2 cellular contexts compared by ENCODE assay signal in the genomic region with DNA sequence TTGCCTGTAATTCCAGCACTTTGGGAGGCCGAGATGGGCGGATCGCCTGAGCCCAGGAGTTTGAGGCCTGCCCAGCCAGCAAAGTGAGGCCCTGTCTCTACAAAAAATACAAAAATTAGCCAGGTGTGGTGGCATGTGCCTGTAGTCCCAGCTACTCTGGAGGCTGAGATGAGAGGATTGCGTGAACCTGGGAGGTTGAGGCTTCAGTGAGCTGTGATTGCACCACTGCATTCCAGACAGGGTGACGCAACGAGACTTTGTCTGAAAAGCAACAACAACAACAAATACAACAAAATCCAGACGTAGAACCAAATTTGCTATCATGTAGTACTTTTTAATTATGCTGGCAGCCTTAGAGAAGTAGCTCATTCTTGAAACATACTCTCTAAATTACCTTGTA.
A peak's percentile ranks its signal among the peaks of the same experiment; 100 is the strongest.
TF ChIP-seq lines count a peak whose summit lies in the region.

No MANE protein-coding gene starts in this region.

TF ChIP-seq in HepG2, 621 proteins besides CTCF, POLR2A, EP300 and RAD21:
- no peak for TF ChIP-seq EED (CRISPR knock-in tag; IDR thresholded peaks at IDR 0.05)
- TF ChIP-seq, protein P1, sequence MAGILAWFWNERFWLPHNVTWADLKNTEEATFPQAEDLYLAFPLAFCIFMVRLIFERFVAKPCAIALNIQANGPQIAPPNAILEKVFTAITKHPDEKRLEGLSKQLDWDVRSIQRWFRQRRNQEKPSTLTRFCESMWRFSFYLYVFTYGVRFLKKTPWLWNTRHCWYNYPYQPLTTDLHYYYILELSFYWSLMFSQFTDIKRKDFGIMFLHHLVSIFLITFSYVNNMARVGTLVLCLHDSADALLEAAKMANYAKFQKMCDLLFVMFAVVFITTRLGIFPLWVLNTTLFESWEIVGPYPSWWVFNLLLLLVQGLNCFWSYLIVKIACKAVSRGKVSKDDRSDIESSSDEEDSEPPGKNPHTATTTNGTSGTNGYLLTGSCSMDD (CRISPR knock-in tag; IDR thresholded peaks at IDR 0.05) = no peak
- TF ChIP-seq CEBPB (IDR thresholded peaks at IDR 0.05; ENCODE audit: borderline replicate concordance, low read depth, low read length) = peak; percentile 58; the same call in 1 of the 2 replicates
- TF ChIP-seq, protein P2, sequence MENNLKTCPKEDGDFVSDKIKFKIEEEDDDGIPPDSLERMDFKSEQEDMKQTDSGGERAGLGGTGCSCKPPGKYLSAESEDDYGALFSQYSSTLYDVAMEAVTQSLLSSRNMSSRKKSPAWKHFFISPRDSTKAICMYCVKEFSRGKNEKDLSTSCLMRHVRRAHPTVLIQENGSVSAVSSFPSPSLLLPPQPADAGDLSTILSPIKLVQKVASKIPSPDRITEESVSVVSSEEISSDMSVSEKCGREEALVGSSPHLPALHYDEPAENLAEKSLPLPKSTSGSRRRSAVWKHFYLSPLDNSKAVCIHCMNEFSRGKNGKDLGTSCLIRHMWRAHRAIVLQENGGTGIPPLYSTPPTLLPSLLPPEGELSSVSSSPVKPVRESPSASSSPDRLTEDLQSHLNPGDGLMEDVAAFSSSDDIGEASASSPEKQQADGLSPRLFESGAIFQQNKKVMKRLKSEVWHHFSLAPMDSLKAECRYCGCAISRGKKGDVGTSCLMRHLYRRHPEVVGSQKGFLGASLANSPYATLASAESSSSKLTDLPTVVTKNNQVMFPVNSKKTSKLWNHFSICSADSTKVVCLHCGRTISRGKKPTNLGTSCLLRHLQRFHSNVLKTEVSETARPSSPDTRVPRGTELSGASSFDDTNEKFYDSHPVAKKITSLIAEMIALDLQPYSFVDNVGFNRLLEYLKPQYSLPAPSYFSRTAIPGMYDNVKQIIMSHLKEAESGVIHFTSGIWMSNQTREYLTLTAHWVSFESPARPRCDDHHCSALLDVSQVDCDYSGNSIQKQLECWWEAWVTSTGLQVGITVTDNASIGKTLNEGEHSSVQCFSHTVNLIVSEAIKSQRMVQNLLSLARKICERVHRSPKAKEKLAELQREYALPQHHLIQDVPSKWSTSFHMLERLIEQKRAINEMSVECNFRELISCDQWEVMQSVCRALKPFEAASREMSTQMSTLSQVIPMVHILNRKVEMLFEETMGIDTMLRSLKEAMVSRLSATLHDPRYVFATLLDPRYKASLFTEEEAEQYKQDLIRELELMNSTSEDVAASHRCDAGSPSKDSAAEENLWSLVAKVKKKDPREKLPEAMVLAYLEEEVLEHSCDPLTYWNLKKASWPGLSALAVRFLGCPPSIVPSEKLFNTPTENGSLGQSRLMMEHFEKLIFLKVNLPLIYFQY (CRISPR knock-in tag; IDR thresholded peaks at IDR 0.05; ENCODE audit: borderline replicate concordance) = no peak
- TF ChIP-seq, protein P3, sequence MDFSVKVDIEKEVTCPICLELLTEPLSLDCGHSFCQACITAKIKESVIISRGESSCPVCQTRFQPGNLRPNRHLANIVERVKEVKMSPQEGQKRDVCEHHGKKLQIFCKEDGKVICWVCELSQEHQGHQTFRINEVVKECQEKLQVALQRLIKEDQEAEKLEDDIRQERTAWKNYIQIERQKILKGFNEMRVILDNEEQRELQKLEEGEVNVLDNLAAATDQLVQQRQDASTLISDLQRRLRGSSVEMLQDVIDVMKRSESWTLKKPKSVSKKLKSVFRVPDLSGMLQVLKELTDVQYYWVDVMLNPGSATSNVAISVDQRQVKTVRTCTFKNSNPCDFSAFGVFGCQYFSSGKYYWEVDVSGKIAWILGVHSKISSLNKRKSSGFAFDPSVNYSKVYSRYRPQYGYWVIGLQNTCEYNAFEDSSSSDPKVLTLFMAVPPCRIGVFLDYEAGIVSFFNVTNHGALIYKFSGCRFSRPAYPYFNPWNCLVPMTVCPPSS (IDR thresholded peaks at IDR 0.05) = no peak
- TF ChIP-seq, protein P4, sequence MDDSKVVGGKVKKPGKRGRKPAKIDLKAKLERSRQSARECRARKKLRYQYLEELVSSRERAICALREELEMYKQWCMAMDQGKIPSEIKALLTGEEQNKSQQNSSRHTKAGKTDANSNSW (CRISPR knock-in tag; IDR thresholded peaks at IDR 0.05; ENCODE audit: borderline replicate concordance) = no peak
- TF ChIP-seq, protein P5, sequence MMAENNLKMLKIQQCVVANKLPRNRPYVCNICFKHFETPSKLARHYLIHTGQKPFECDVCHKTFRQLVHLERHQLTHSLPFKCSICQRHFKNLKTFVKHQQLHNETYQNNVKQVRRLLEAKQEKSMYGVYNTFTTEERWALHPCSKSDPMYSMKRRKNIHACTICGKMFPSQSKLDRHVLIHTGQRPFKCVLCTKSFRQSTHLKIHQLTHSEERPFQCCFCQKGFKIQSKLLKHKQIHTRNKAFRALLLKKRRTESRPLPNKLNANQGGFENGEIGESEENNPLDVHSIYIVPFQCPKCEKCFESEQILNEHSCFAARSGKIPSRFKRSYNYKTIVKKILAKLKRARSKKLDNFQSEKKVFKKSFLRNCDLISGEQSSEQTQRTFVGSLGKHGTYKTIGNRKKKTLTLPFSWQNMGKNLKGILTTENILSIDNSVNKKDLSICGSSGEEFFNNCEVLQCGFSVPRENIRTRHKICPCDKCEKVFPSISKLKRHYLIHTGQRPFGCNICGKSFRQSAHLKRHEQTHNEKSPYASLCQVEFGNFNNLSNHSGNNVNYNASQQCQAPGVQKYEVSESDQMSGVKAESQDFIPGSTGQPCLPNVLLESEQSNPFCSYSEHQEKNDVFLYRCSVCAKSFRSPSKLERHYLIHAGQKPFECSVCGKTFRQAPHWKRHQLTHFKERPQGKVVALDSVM (CRISPR knock-in tag; IDR thresholded peaks at IDR 0.05) = peak; percentile 62; the same call in 1 of the 2 replicates
- no peak for TF ChIP-seq SIX1 (CRISPR knock-in tag; IDR thresholded peaks at IDR 0.05; ENCODE audit: borderline replicate concordance)
- no peak for TF ChIP-seq TGIF2 (CRISPR knock-in tag; IDR thresholded peaks at IDR 0.05)
- no peak for TF ChIP-seq NR3C1 (CRISPR knock-in tag; IDR thresholded peaks at IDR 0.05)
TF ChIP-seq in HepG2: peak in this region for 2.

TF ChIP-seq in H1, 55 proteins besides CTCF, POLR2A, EP300 and RAD21:
- no peak for TF ChIP-seq RNF2 (IDR thresholded peaks at IDR 0.05; ENCODE audit: borderline replicate concordance, low read depth, low read length, missing control alignments, poor library complexity, severe bottlenecking)
- TF ChIP-seq EGR1 (IDR thresholded peaks at IDR 0.05; ENCODE audit: borderline replicate concordance, low read depth, low read length) = no peak
- TF ChIP-seq TAF1 (IDR thresholded peaks at IDR 0.05; ENCODE audit: low read depth, low read length) = no peak
- peak; percentile 54 for TF ChIP-seq CEBPB (IDR thresholded peaks at IDR 0.05; ENCODE audit: low read depth, low read length)
- no peak for TF ChIP-seq GTF2F1 (IDR thresholded peaks at IDR 0.05; ENCODE audit: borderline replicate concordance, low read depth, low read length)
